Comparison of ENCODE assay signal across 7 cellular contexts in the genomic region with DNA sequence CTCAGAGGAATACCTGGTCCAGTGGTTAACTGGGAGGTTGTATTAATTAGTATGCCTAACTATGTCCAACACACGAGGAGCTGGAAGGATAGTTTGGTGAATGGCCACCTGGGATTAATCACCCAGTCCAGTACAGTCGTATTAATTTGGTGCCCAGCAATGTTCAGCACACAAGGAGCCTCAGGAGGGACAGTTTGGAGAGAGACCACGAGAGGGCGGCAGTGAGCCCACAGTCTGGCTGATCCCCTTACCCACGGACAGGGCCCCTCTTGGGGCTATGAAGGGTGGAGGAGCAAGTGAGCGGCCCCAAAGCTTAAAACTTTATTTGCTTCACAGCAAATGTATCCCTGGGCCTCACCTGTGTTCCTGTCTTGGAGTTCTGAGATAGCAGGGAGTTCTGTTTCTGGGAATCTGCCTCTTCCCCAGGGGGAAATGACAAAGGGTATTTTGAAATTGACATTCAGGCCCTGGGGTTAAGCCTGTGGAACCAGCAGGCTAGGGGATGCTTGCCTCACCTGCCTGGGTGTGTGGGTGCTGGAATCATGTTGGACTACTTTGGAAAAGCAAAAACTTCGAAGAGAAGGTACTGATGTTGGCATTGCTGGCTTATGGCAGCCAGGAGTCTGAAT.
DNase-seq lines count a peak whose midpoint lies in the region; ATAC-seq and TF ChIP-seq lines count a peak whose summit lies in the region.

No MANE protein-coding gene starts in this region.

- H3K4me3 Mint-ChIP-seq in activated CD4-positive, alpha-beta T cell treated with anti-CD3 and anti-CD28 coated beads, Interleukin-2, amount 10 ng/mL, durations not matched to agents 7 days and 5 days, result no peak overlapping the region
- no peak overlapping the region for H3K4me3 Mint-ChIP-seq in nephron progenitor cell

- WGBS in upper lobe of left lung, 2 donors, result 28 to 29% methylated on average over 4 to 7 of the region's 7 CpGs

- H3K27me3 ChIP-seq in upper lobe of left lung, result no peaks in the 10 kb centered on the region

- CTCF ChIA-PET in GM10248 (lab: Yijun Ruan, JAX), result interaction anchor here (0.8 to 5.0 kb wide), 14 partner anchors 9 to 230 kb away, joined by 3 to 44 read pairs (median 4); no protein-coding TSS in a partner anchor
- CTCF ChIA-PET in activated CD4-positive, alpha-beta T cell treated with anti-CD3 and anti-CD28 coated beads, Interleukin-2, amount 10 ng/mL, durations not matched to agents 7 days and 5 days (lab: Charles Lee), result interaction anchor here (0.8 to 1.2 kb wide), 2 partner anchors 12 to 156 kb away, joined by 3 read pairs; no protein-coding TSS in a partner anchor

- no peaks in the 10 kb centered on the region for H3K4me1 Mint-ChIP-seq in activated CD4-positive, alpha-beta T cell treated with anti-CD3 and anti-CD28 coated beads, Interleukin-2, amount 10 ng/mL, durations not matched to agents 7 days and 5 days
- H3K4me1 Mint-ChIP-seq in nephron progenitor cell, result peaks cover 11% of the 10 kb centered on the region

- H3K27ac ChIP-seq in upper lobe of left lung, result no peak overlapping the region

- no peaks in the 10 kb centered on the region for H3K36me3 ChIP-seq in upper lobe of left lung

- no peaks in the 10 kb centered on the region for H3K9me3 Mint-ChIP-seq in activated CD4-positive, alpha-beta T cell treated with anti-CD3 and anti-CD28 coated beads, Interleukin-2, amount 10 ng/mL, durations not matched to agents 7 days and 5 days
- H3K9me3 Mint-ChIP-seq in nephron progenitor cell, result no peaks in the 10 kb centered on the region

- peak; percentile 62 for TF ChIP-seq CTCF in GM10248 (IDR thresholded peaks at IDR 0.05; ENCODE audit: control extremely low read depth, extremely low read depth, low read depth, missing control alignments)
- TF ChIP-seq CTCF in epithelial cell of proximal tubule (conservative IDR thresholded peaks at IDR 0.05; ENCODE audit: low read depth, low read length), result peak; percentile 89
- peak; percentile 81 for TF ChIP-seq CTCF in nephron progenitor cell (IDR thresholded peaks at IDR 0.05)
- TF ChIP-seq CTCF in upper lobe of left lung (IDR thresholded peaks at IDR 0.05), result peak in 5 of 6 experiments; percentile 54 to 77 (median 59)

- no peak for TF ChIP-seq POLR2A in upper lobe of left lung (IDR thresholded peaks at IDR 0.05)

- H3K27ac Mint-ChIP-seq in activated CD4-positive, alpha-beta T cell treated with anti-CD3 and anti-CD28 coated beads, Interleukin-2, amount 10 ng/mL, durations not matched to agents 7 days and 5 days, result no peak overlapping the region
- no peak overlapping the region for H3K27ac Mint-ChIP-seq in nephron progenitor cell

- ATAC-seq in upper lobe of left lung (ENCODE audit: low FRiP score in 2 of 2) (peak in 1 of 2 donors; percentile 42), HG02588 (IDR thresholded peaks at IDR 0.05; ENCODE audit: unreplicated experiment) (no peak)

- no peaks in the 10 kb centered on the region for H3K9me3 ChIP-seq in upper lobe of left lung

- POLR2A ChIA-PET in GM10248 (lab: Yijun Ruan, JAX), result no interaction called here
- POLR2A ChIA-PET in activated CD4-positive, alpha-beta T cell treated with anti-CD3 and anti-CD28 coated beads, Interleukin-2, amount 10 ng/mL, durations not matched to agents 7 days and 5 days (lab: Charles Lee), result no interaction called here

- DNase-seq in GM10248 (ENCODE audit: extremely low spot score) (peak; percentile 73), LoVo (ENCODE audit: low spot score) (peak; percentile 14), epithelial cell of proximal tubule (ENCODE audit: low read depth) (no peak), nephron progenitor cell (peak; percentile 88), upper lobe of left lung (no peak)
- DNase-seq in activated CD4-positive, alpha-beta T cell treated with anti-CD3 and anti-CD28 coated beads, Interleukin-2, amount 10 ng/mL, durations not matched to agents 7 days and 5 days, result peak; percentile 51

- peaks cover 0 to 7% (median 5%) of the 10 kb centered on the region in 4 donors for H3K4me1 ChIP-seq in upper lobe of left lung

- no peak for TF ChIP-seq EP300 in upper lobe of left lung (IDR thresholded peaks at IDR 0.05)

- H3K36me3 Mint-ChIP-seq in activated CD4-positive, alpha-beta T cell treated with anti-CD3 and anti-CD28 coated beads, Interleukin-2, amount 10 ng/mL, durations not matched to agents 7 days and 5 days (ENCODE audit: low read depth), result no peaks in the 10 kb centered on the region
- no peaks in the 10 kb centered on the region for H3K36me3 Mint-ChIP-seq in nephron progenitor cell (ENCODE audit: low read depth)

- H3K27me3 Mint-ChIP-seq in activated CD4-positive, alpha-beta T cell treated with anti-CD3 and anti-CD28 coated beads, Interleukin-2, amount 10 ng/mL, durations not matched to agents 7 days and 5 days, result peaks cover 2% of the 10 kb centered on the region
- peaks cover 30% of the 10 kb centered on the region for H3K27me3 Mint-ChIP-seq in nephron progenitor cell (ENCODE audit: low read depth, poor library complexity)

- H3K4me3 ChIP-seq in epithelial cell of proximal tubule (ENCODE audit: low read depth, low read length) (no peak overlapping the region), upper lobe of left lung (no peak overlapping the region)

Comparison
In these comparisons a context has a peak if more than half of its experiments do, and no peak if none do; other contexts are left out.
1. DNase-seq: peak in GM10248 (single experiment), LoVo (single experiment), activated CD4-positive, alpha-beta T cell treated with anti-CD3 and anti-CD28 coated beads, Interleukin-2, amount 10 ng/mL, durations not matched to agents 7 days and 5 days (single experiment) and nephron progenitor cell (single experiment); none in epithelial cell of proximal tubule (single experiment) and upper lobe of left lung (0 of 2).
2. Peak in every context shown above with its lines, with median percentiles within 50 percentile points of each other: CTCF ChIP-seq.